ENCODE assay signal across 21 cellular contexts in genomic region chr3:192171213-192171612, GRCh38.
"Had no signal": no experiment of that assay in that cellular context is flagged by ENCODE, and none has a peak within 500 bp of the region (broad histone marks: within the 10 kb centered on the region; RNA-seq: fewer than 3 reads in every experiment).

No MANE protein-coding gene starts in this region.

- H3K4me3 ChIP-seq: heart left ventricle, psoas muscle, spleen, tibial artery, upper lobe of left lung, uterus had no signal

- H3K27me3 ChIP-seq: heart left ventricle, neutrophil, spleen, tibial artery, upper lobe of left lung, uterus had no signal

- H3K4me1 Mint-ChIP-seq: naive thymus-derived CD4-positive, alpha-beta T cell; stimulated activated memory B cell treated with anti-CD40 and anti-IgM and Interleukin-4, amounts not matched to agents 10 μg/mL and 1 μg/mL and 100 μg/mL, for 72 hours had no signal

- H3K4me3 Mint-ChIP-seq: dendritic cell treated with granulocyte-macrophage colony-stimulating factor and Interleukin-4, amounts not matched to agents 40 ng/mL and 50 ng/mL, for 4 days; effector memory CD8-positive, alpha-beta T cell; naive thymus-derived CD4-positive, alpha-beta T cell; stimulated activated memory B cell treated with anti-CD40 and anti-IgM and Interleukin-4, amounts not matched to agents 10 μg/mL and 1 μg/mL and 100 μg/mL, for 72 hours; stimulated activated naive CD8-positive, alpha-beta T cell treated with anti-CD3 and anti-CD28 coated beads, Interleukin-15, Interleukin-2, amounts not matched to agents 100 ng/mL and 50 ng/mL, for 24 hours had no signal

- H3K4me1 ChIP-seq: psoas muscle, spleen, tibial artery, upper lobe of left lung, uterus had no signal

- H3K9me3 ChIP-seq: heart left ventricle, neutrophil, psoas muscle, tibial artery, upper lobe of left lung, uterus had no signal

- H3K27ac Mint-ChIP-seq: dendritic cell treated with granulocyte-macrophage colony-stimulating factor and Interleukin-4, amounts not matched to agents 40 ng/mL and 50 ng/mL, for 4 days; effector memory CD8-positive, alpha-beta T cell; naive thymus-derived CD4-positive, alpha-beta T cell; stimulated activated memory B cell treated with anti-CD40 and anti-IgM and Interleukin-4, amounts not matched to agents 10 μg/mL and 1 μg/mL and 100 μg/mL, for 72 hours; stimulated activated naive CD8-positive, alpha-beta T cell treated with anti-CD3 and anti-CD28 coated beads, Interleukin-15, Interleukin-2, amounts not matched to agents 100 ng/mL and 50 ng/mL, for 24 hours had no signal

- H3K27me3 Mint-ChIP-seq: dendritic cell treated with granulocyte-macrophage colony-stimulating factor and Interleukin-4, amounts not matched to agents 40 ng/mL and 50 ng/mL, for 4 days; effector memory CD8-positive, alpha-beta T cell; stimulated activated memory B cell treated with anti-CD40 and anti-IgM and Interleukin-4, amounts not matched to agents 10 μg/mL and 1 μg/mL and 100 μg/mL, for 72 hours; stimulated activated naive CD8-positive, alpha-beta T cell treated with anti-CD3 and anti-CD28 coated beads, Interleukin-15, Interleukin-2, amounts not matched to agents 100 ng/mL and 50 ng/mL, for 24 hours had no signal

- H3K36me3 Mint-ChIP-seq: naive thymus-derived CD4-positive, alpha-beta T cell; stimulated activated memory B cell treated with anti-CD40 and anti-IgM and Interleukin-4, amounts not matched to agents 10 μg/mL and 1 μg/mL and 100 μg/mL, for 72 hours had no signal

- H3K27ac ChIP-seq: heart left ventricle, neutrophil, psoas muscle, tibial artery, upper lobe of left lung, uterus had no signal

- H3K9me3 Mint-ChIP-seq: dendritic cell treated with granulocyte-macrophage colony-stimulating factor and Interleukin-4, amounts not matched to agents 40 ng/mL and 50 ng/mL, for 4 days had no signal

- DNase-seq: effector memory CD8-positive, alpha-beta T cell; erythroblast; foreskin melanocyte; heart left ventricle; hippocampal formation; kidney glomerular epithelial cell; naive thymus-derived CD4-positive, alpha-beta T cell; psoas muscle; retina; spleen; stimulated activated CD4-positive, alpha-beta T cell treated with anti-CD3 and anti-CD28 coated beads, Interleukin-15, amount 100 ng/mL, for 24 hours; stimulated activated CD4-positive, alpha-beta T cell treated with anti-CD3 and anti-CD28 coated beads, Interleukin-1b, Interleukin-23, amount 100 ng/mL, for 48 hours; stimulated activated CD4-positive, alpha-beta T cell treated with anti-CD3 and anti-CD28 coated beads, Interleukin-4, amount 100 ng/mL, for 24 hours; tibial artery; upper lobe of left lung; uterus had no signal

- ATAC-seq: effector memory CD8-positive, alpha-beta T cell; heart left ventricle; naive thymus-derived CD4-positive, alpha-beta T cell; psoas muscle; sciatic nerve; stimulated activated memory B cell treated with anti-CD40 and anti-IgM and Interleukin-4, amounts not matched to agents 10 μg/mL and 1 μg/mL and 100 μg/mL, for 72 hours had no signal

- H3K36me3 ChIP-seq: neutrophil, spleen, tibial artery, upper lobe of left lung, uterus had no signal
